In the genomic region with DNA sequence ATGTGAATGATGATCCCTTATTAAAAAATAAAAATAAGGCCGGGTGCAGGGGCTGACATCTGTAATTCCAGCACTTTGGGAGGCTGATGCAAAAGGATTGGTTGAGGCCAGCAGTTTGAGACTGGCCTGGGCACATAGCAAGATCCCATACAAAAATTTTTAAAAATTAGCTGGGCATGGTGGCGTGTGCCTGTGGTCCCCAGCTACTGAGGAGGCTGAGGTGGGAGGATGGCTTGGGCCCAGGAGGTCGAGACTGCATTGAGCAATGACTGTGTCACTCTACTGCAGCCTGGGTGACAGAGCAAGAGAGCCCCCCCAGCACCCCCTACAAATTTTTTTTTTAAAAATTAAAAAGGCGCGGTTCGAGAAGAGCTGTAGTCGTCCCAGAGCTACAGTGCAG, we compare ENCODE assay signal across 8 cellular contexts. TPM values are rescaled to one million over a fixed set of nuclear protein-coding genes. Genes with fewer than 3 reads are reported as not detected.
A peak's percentile ranks its signal among the peaks of the same experiment; 100 is the strongest.
DNase-seq lines count a peak whose midpoint lies in the region; ATAC-seq, FAIRE-seq and TF ChIP-seq lines count a peak whose summit lies in the region.

No MANE protein-coding gene starts in this region.

- H3K27ac ChIP-seq in DND-41 (ENCODE audit: low read length) (no peak overlapping the region), PC-9 (peak overlapping the region; percentile 47), pancreas (peak overlapping the region; percentile 82 to 99 (median 96))

- POLR2A ChIA-PET in PC-9 (lab: Charles Lee; ENCODE audit: unreplicated experiment), result interaction anchor here (0.6 kb wide), 1 partner anchor 8 kb away, joined by 15 read pairs; no protein-coding TSS in a partner anchor

- no peak for ATAC-seq in DND-41 (ENCODE audit: insufficient read depth, low read depth)
- no peak for ATAC-seq in pancreas
- ATAC-seq in left colon, result no peak

- H3K9me2 ChIP-seq in PC-9 (ENCODE audit: insufficient read depth), result no peaks in the 10 kb centered on the region

- peak overlapping the region; percentile 72; the same call in 1 of the 2 replicates for H3K9ac ChIP-seq in DND-41 (ENCODE audit: low read depth, low read length)

- H3F3A ChIP-seq in PC-9 (ENCODE audit: insufficient read depth, low read depth), result peaks cover 42% of the 10 kb centered on the region

- H2AFZ ChIP-seq in DND-41 (ENCODE audit: low read depth, low read length) (peak overlapping the region; percentile 93; the same call in 1 of the 2 replicates), PC-9 (peak overlapping the region; percentile 74)

- no peaks in the 10 kb centered on the region for H3K9me3 ChIP-seq in DND-41 (ENCODE audit: insufficient read depth, low read length, severe bottlenecking)
- no peaks in the 10 kb centered on the region for H3K9me3 ChIP-seq in PC-9 (ENCODE audit: insufficient read depth, low read depth)
- no peaks in the 10 kb centered on the region for H3K9me3 ChIP-seq in pancreas

- H3K27me3 ChIP-seq in DND-41 (ENCODE audit: insufficient read depth, low read length, poor library complexity) (no peaks in the 10 kb centered on the region), PC-9 (ENCODE audit: insufficient read depth, low read depth) (no peaks in the 10 kb centered on the region), pancreas (no peaks in the 10 kb centered on the region)

- H3K4me2 ChIP-seq in DND-41 (ENCODE audit: insufficient read depth, low read length), result peak overlapping the region; percentile 93
- H3K4me2 ChIP-seq in PC-9, result peak overlapping the region; percentile 84

- CTCF ChIA-PET in PC-9 (lab: Charles Lee), result interaction anchor here (0.6 kb wide), 1 partner anchor 15 kb away, joined by 3 read pairs; no protein-coding TSS in a partner anchor

- H3K79me2 ChIP-seq in DND-41 (ENCODE audit: insufficient read depth, low read length), result peaks cover 36% of the 10 kb centered on the region
- peaks cover 36% of the 10 kb centered on the region for H3K79me2 ChIP-seq in PC-9 (ENCODE audit: low read depth)

- H3K4me3 ChIP-seq in DND-41 (ENCODE audit: low read depth in 1 of 2, low read length in 2 of 2) (peak overlapping the region in 1 of 2 experiments; percentile 74; a peak in 2 of 4 replicates), PC-9 (peak overlapping the region; percentile 52; the same call in 1 of the 2 replicates), epithelial cell of proximal tubule (ENCODE audit: low read depth, low read length) (peak overlapping the region; percentile 69), pancreas (peak overlapping the region in 2 of 4 donors; percentile 55 to 98)

- peaks cover 31% of the 10 kb centered on the region for H3K36me3 ChIP-seq in DND-41 (ENCODE audit: insufficient read depth, low read length)
- H3K36me3 ChIP-seq in PC-9 (ENCODE audit: low read depth), result 0 out of 2 replicates have a peak, but pooled peaks cover 3% of the 10 kb centered on the region
- H3K36me3 ChIP-seq in pancreas, result no peaks in the 10 kb centered on the region

- DNase-seq in DND-41 (no peak), PC-9 (no peak), epithelial cell of proximal tubule (ENCODE audit: low read depth) (no peak), pancreas (peak in 1 of 6 donors; percentile 40), left colon (no peak), kidney tubule cell (ENCODE audit: low spot score) (no peak), dedifferentiated amniotic fluid mesenchymal stem cell (ENCODE audit: extremely low spot score) (no peak), NCI-H345 (lab: John Stamatoyannopoulos, UW) (no peak)

- no TSS peak for BruUV-seq in PC-9 (replicated peaks; lab: Mats Ljungman, UMichigan)

- peaks cover 31% of the 10 kb centered on the region for H4K20me1 ChIP-seq in DND-41 (ENCODE audit: insufficient read depth, low read length)
- H4K20me1 ChIP-seq in PC-9 (ENCODE audit: insufficient read depth), result no peaks in the 10 kb centered on the region; the same call in 1 of the 2 replicates

- TF ChIP-seq CTCF in DND-41 (IDR thresholded peaks at IDR 0.05; ENCODE audit: borderline replicate concordance, extremely low read depth, low read length, poor library complexity, severe bottlenecking), result no peak
- no peak for TF ChIP-seq CTCF in PC-9 (conservative IDR thresholded peaks at IDR 0.05)
- TF ChIP-seq CTCF in epithelial cell of proximal tubule (conservative IDR thresholded peaks at IDR 0.05; ENCODE audit: low read depth, low read length), result no peak
- TF ChIP-seq CTCF in pancreas (IDR thresholded peaks at IDR 0.05), result no peak

- intact Hi-C loops in PC-9 (cut with micrococcal nuclease; ENCODE audit: unreplicated experiment) (loop anchor here (5.0 to 10.0 kb wide), 3 partner anchors 72 to 587 kb away; no protein-coding TSS in a partner anchor), pancreas (cut with DNase I) (no loop called here), left colon (cut with DNase I, micrococcal nuclease) (no loop called here)

- no peak for FAIRE-seq in pancreas (lab: Jason Lieb, UNC)

- WGBS in pancreas, 2 donors, result 28 to 29% methylated on average over 7 of the region's 7 CpGs

- peaks cover 37% of the 10 kb centered on the region for H3K4me1 ChIP-seq in DND-41 (ENCODE audit: insufficient read depth, low read length)
- peaks cover 30% of the 10 kb centered on the region for H3K4me1 ChIP-seq in PC-9 (replicated peaks; ENCODE audit: insufficient read depth)
- H3K4me1 ChIP-seq in pancreas, result peaks cover 22 to 40% (median 29%) of the 10 kb centered on the region in 3 donors

RNA-seq across cellular contexts. Expression of gene BRI3, which starts 1.2 kb away (rescaled TPM):
- total RNA-seq in PC-9 (2021) (239 and 255 TPM in 2 replicates), epithelial cell of proximal tubule (20.0 and 41.9 TPM in 2 replicates), pancreas (100 to 1,000 TPM in 5 of 6 donors, 10 to 100 TPM in 1; 88.0 to 122 (median 118) TPM), left colon (100 to 1,000 TPM; 193 to 210 TPM)
- 100 to 1,000 TPM; 106 to 107 TPM for polyA plus RNA-seq in pancreas

RNA-seq across cellular contexts. Expression of gene TECPR1, which starts 28.3 kb away (rescaled TPM):
- total RNA-seq in PC-9 (2021) (22.7 and 27.4 TPM in 2 replicates), epithelial cell of proximal tubule (13.2 and 16.7 TPM in 2 replicates), pancreas (10 to 100 TPM; 12.5 to 26.3 (median 20.0) TPM), left colon (10 to 100 TPM; 39.7 to 45.2 TPM)
- polyA plus RNA-seq in pancreas, result 10 to 100 TPM; 16.2 to 36.3 TPM
